Comparison of ENCODE assay signal across 11 cellular contexts in the genomic region with DNA sequence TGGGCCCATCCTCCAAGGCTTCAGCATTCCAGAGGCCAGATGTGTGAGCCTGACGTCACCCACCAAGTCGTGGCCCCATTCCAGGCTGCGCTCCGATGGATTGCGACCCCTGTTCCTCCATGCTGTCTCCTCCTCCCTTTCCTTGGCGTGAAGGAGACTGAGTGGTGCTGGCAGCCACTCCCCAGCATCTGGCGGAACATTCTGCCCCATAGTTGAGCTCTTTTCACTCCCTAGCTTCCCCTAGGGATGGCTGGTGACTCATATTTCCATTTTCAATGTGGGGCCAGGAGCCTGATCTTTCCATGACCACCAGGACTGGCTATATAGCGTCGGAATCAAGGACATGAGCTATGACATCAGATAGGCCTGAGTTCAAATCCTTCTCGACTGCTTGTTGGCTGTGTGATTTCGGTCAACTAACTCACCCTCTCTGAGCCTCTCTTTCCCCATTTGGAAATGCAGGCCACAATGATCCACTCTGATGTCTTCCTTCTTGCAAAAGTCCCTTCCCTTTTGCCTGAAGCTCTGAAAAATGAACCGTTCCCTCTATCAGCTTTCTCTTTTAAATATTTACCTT. TPM values are rescaled to one million over a fixed set of nuclear protein-coding genes. Genes with fewer than 3 reads are reported as not detected.
DNase-seq lines count a peak whose midpoint lies in the region; ATAC-seq and TF ChIP-seq lines count a peak whose summit lies in the region.
"Had no signal": no experiment of that assay in that cellular context is flagged by ENCODE, and none has a peak within 500 bp of the region (broad histone marks: within the 10 kb centered on the region; RNA-seq: fewer than 3 reads in every experiment).

No MANE protein-coding gene starts in this region.

- TF ChIP-seq POLR2A in uterus (IDR thresholded peaks at IDR 0.05) = peak in 1 of 2 donors; percentile 22

- peaks cover 3 to 10% of the 10 kb centered on the region in 2 donors for H3K4me1 ChIP-seq in esophagus (ENCODE audit: control insufficient read depth in 2 of 2, insufficient read depth in 2 of 2, low read length in 1 of 2)
- no peaks in the 10 kb centered on the region for H3K4me1 ChIP-seq in mucosa of descending colon (ENCODE audit: low read depth)
- peaks cover 10% of the 10 kb centered on the region in 2 donors for H3K4me1 ChIP-seq in uterus

- H3K9me3 ChIP-seq in esophagus (ENCODE audit: control insufficient read depth in 2 of 2, insufficient read depth in 1 of 2, low read depth in 1 of 2, low read length in 1 of 2) (no peaks in the 10 kb centered on the region), mucosa of descending colon (no peaks in the 10 kb centered on the region), uterus (no peaks in the 10 kb centered on the region)

- no peaks in the 10 kb centered on the region for H3K27me3 ChIP-seq in esophagus (ENCODE audit: control insufficient read depth in 1 of 2, insufficient read depth in 2 of 2, low read length in 2 of 2)
- H3K27me3 ChIP-seq in uterus = no peaks in the 10 kb centered on the region

- H3K27ac ChIP-seq in esophagus (ENCODE audit: low read depth in 2 of 2, low read length in 1 of 2) = peak overlapping the region; percentile 5 to 62
- H3K27ac ChIP-seq in uterus = peak overlapping the region; percentile 92 to 97

- H3K36me3 ChIP-seq in esophagus (ENCODE audit: control insufficient read depth in 2 of 2, insufficient read depth in 2 of 2, low read length in 1 of 2) (no peaks in the 10 kb centered on the region), mucosa of descending colon (ENCODE audit: low read depth) (no peaks in the 10 kb centered on the region), uterus (no peaks in the 10 kb centered on the region)

- intact Hi-C loops in mucosa of descending colon (cut with DNase I, micrococcal nuclease) = no loop called here
- intact Hi-C loops in uterus (cut with DNase I; ENCODE audit: low total_unique reads) = no loop called here

- TF ChIP-seq CTCF in mucosa of descending colon (IDR thresholded peaks at IDR 0.05) = no peak
- peak in 3 of 4 experiments; percentile 9 to 52 (median 29) for TF ChIP-seq CTCF in uterus (IDR thresholded peaks at IDR 0.05)

- DNase-seq in NCI-H446 (lab: John Stamatoyannopoulos, UW) = peak; percentile 86 to 91
- peak; percentile 66 to 86 (median 75) for DNase-seq in mucosa of descending colon
- DNase-seq in uterus = peak; percentile 99 to 100
- no peak for DNase-seq in activated CD4-positive, CD25-positive, alpha-beta regulatory T cell (lab: John Stamatoyannopoulos, UW)
- no peak for DNase-seq in T-helper 9 cell
- DNase-seq: activated T-cell treated with anti-CD3 and anti-CD28 coated beads, Interleukin-2, amount 50 U/mL, for 48 hours; naive thymus-derived CD4-positive, alpha-beta T cell; NCI-H82 had no signal

- WGBS in esophagus, 2 donors = 53 to 59% methylated on average over 12 of the region's 12 CpGs

- H3K4me3 ChIP-seq in esophagus (ENCODE audit: low read depth in 1 of 2, low read length in 2 of 2) = no peak overlapping the region
- H3K4me3 ChIP-seq in mucosa of descending colon = no peak overlapping the region
- no peak overlapping the region for H3K4me3 ChIP-seq in uterus

- peak; percentile 54 for ATAC-seq in mucosa of descending colon
- ATAC-seq in HG03439 (IDR thresholded peaks at IDR 0.05; ENCODE audit: unreplicated experiment) = no peak
- ATAC-seq in HG03196 (IDR thresholded peaks at IDR 0.05; ENCODE audit: unreplicated experiment) = no peak
- ATAC-seq: naive thymus-derived CD4-positive, alpha-beta T cell had no signal

RNA-seq across cellular contexts. Expression of gene DUSP1, which starts 24.5 kb away (rescaled TPM):
- polyA plus RNA-seq in esophagus = 100 to 1,000 TPM in 1 of 2 donors, 10 to 100 TPM in 1; 90.4 to 129 TPM
- total RNA-seq in mucosa of descending colon (100 to 1,000 TPM in 2 of 3 donors, 10 to 100 TPM in 1; 90.9 to 233 (median 137) TPM), uterus (1,000 to 10,000 TPM in 1 of 4 donors, 100 to 1,000 TPM in 3; 189 to 2,046 (median 515) TPM)

RNA-seq across cellular contexts. Expression of gene ERGIC1, which starts 38.6 kb away (rescaled TPM):
- polyA plus RNA-seq in esophagus = 10 to 100 TPM; 45.2 to 47.1 TPM
- total RNA-seq in mucosa of descending colon = 100 to 1,000 TPM; 153 to 222 (median 199) TPM
- total RNA-seq in uterus = 100 to 1,000 TPM in 1 of 4 donors, 10 to 100 TPM in 3; 34.8 to 130 (median 67.7) TPM

Comparison
In these comparisons a context has a peak if more than half of its experiments do, and no peak if none do; other contexts are left out.
1. DNase-seq: peak in NCI-H446 (2 of 2), mucosa of descending colon (3 of 3) and uterus (2 of 2); none in activated CD4-positive, CD25-positive, alpha-beta regulatory T cell (0 of 4) and T-helper 9 cell (single experiment).